In the genomic region with DNA sequence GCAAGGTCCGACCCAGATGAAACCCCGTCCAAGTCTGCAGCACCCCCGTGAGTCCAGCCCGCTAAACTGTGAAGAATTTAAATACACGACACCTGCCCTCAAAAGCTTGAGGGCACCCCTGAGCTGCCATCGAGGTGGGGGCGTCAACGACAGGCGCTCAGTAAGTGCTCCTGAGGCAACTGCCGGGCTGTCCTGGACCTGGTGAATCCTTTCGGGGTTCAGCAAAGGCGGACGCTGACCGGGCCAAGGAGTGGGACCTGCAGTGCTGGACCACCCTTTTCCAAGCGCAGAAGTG, we compare ENCODE assay signal across 8 cellular contexts. TPM values are rescaled to one million over a fixed set of nuclear protein-coding genes. Genes with fewer than 3 reads are reported as not detected.
DNase-seq lines count a peak whose midpoint lies in the region; ATAC-seq and TF ChIP-seq lines count a peak whose summit lies in the region.

No MANE protein-coding gene starts in this region.

- peaks cover 29% of the 10 kb centered on the region for H3K27me3 Mint-ChIP-seq in mesothelial cell of epicardium (ENCODE audit: low read depth)

- WGBS in HUES64 = 4% methylated on average over 15 of the region's 15 CpGs
- WGBS in mammary epithelial cell (ENCODE audit: low coverage, missing lambda C conversion rate) = 2% methylated on average over 9 of the region's 15 CpGs

- intact Hi-C loops in mammary epithelial cell (cut with micrococcal nuclease) = no loop called here

- no peaks in the 10 kb centered on the region for H4K20me1 ChIP-seq in mammary epithelial cell (ENCODE audit: insufficient read depth, low read length)

- peaks cover 23% of the 10 kb centered on the region for H3K79me2 ChIP-seq in mammary epithelial cell (ENCODE audit: insufficient read depth, low read length)

- H3K9me3 ChIP-seq in HUES64 (ENCODE audit: insufficient read depth, low read depth, low read length) (no peaks in the 10 kb centered on the region), mammary epithelial cell (replicated peaks; ENCODE audit: insufficient read depth, low read length) (no peaks in the 10 kb centered on the region)

- H2AFZ ChIP-seq in mammary epithelial cell (ENCODE audit: low read depth, low read length) = peak overlapping the region; percentile 95

- H3K27ac Mint-ChIP-seq in mesothelial cell of epicardium = peak overlapping the region; percentile 97

- dilution Hi-C loops in mammary epithelial cell (cut with HindIII; ENCODE audit: low sequenced_read_pairs) = no loop called here

- peak overlapping the region; percentile 88 for H3K9ac ChIP-seq in HUES64 (ENCODE audit: low read depth, low read length)
- H3K9ac ChIP-seq in mammary epithelial cell (ENCODE audit: insufficient read depth, low read length) = peak overlapping the region; percentile 82

- in situ Hi-C loops in mammary epithelial cell (cut with MboI; ENCODE audit: low sequenced_read_pairs in 2 of 2) = loop anchor here in 1 of 2 donors (25.0 kb wide), 1 partner anchor 573 kb away; the partner anchor contains the start of gene CHMP6

- CTCF ChIA-PET in mammary epithelial cell (lab: Charles Lee; ENCODE audit: low non-redundant PET) = interaction anchor here (0.6 to 0.8 kb wide), 2 partner anchors 209 to 332 kb away, joined by 5 to 7 read pairs; no protein-coding TSS in a partner anchor

- no peak for TF ChIP-seq CTCF in GM12875 (IDR thresholded peaks at IDR 0.05; ENCODE audit: borderline replicate concordance, insufficient read depth, low read depth, low read length)
- no peak for TF ChIP-seq CTCF in mammary epithelial cell (conservative IDR thresholded peaks at IDR 0.05 in 1 of 2, IDR thresholded peaks at IDR 0.05 in 1 of 2; ENCODE audit: extremely low read depth in 1 of 2, insufficient read depth in 1 of 2, low read depth in 1 of 2, low read length in 2 of 2)
- no peak for TF ChIP-seq CTCF in mesothelial cell of epicardium (IDR thresholded peaks at IDR 0.05; ENCODE audit: unreplicated experiment)

- DNase-seq in mammary epithelial cell = no peak
- no peak for DNase-seq in mesothelial cell of epicardium (ENCODE audit: low spot score in 2 of 2, unreplicated experiment in 2 of 2)
- DNase-seq in cerebellar cortex (ENCODE audit: low spot score) = no peak
- no peak for DNase-seq in activated effector memory CD4-positive, alpha-beta T cell treated with Interleukin-2 at 50 U/mL for 16 hours
- no peak for DNase-seq in stimulated activated CD4-positive, alpha-beta T cell treated with anti-CD3 and anti-CD28 coated beads, Interleukin-15, amount 100 ng/mL, for 24 hours

- H3K36me3 ChIP-seq in HUES64 (ENCODE audit: insufficient read depth, low read length) = peaks cover 14% of the 10 kb centered on the region; the same call in 1 of the 2 replicates
- no peaks in the 10 kb centered on the region for H3K36me3 ChIP-seq in mammary epithelial cell (ENCODE audit: insufficient read depth, low read length)

- H3K27ac ChIP-seq in HUES64 (ENCODE audit: low read depth, low read length) = no peak overlapping the region
- H3K27ac ChIP-seq in mammary epithelial cell (ENCODE audit: insufficient read depth, low read depth, low read length) = peak overlapping the region; percentile 96

- no TSS peak for BruUV-seq in mammary epithelial cell (replicated peaks; lab: Mats Ljungman, UMichigan)

- H3K4me3 ChIP-seq in GM12875 (ENCODE audit: low read depth, low read length) (peak overlapping the region; percentile 83), HUES64 (ENCODE audit: low read length) (peak overlapping the region; percentile 91), mammary epithelial cell (replicated peaks in 1 of 3; ENCODE audit: insufficient read depth in 1 of 3, low read depth in 2 of 3, low read length in 3 of 3) (peak overlapping the region; percentile 66 to 90 (median 69))

- peaks cover 9% of the 10 kb centered on the region for H3K36me3 Mint-ChIP-seq in mesothelial cell of epicardium

- H3K4me2 ChIP-seq in mammary epithelial cell (ENCODE audit: insufficient read depth, low read depth, low read length) = peak overlapping the region; percentile 92

- H3K4me1 Mint-ChIP-seq in mesothelial cell of epicardium = peaks cover 25% of the 10 kb centered on the region

- ATAC-seq in GM21367 (IDR thresholded peaks at IDR 0.05; ENCODE audit: unreplicated experiment) = no peak

- peak overlapping the region; percentile 90 for H3K4me3 Mint-ChIP-seq in mesothelial cell of epicardium

- H3K27me3 ChIP-seq in HUES64 (ENCODE audit: insufficient read depth, low read length) (peaks cover 40% of the 10 kb centered on the region), mammary epithelial cell (ENCODE audit: insufficient read depth, low read length) (no peaks in the 10 kb centered on the region)

- no peaks in the 10 kb centered on the region for H3K9me3 Mint-ChIP-seq in mesothelial cell of epicardium

- H3K4me1 ChIP-seq in HUES64 (ENCODE audit: insufficient read depth, low read length) (no peaks in the 10 kb centered on the region), mammary epithelial cell (ENCODE audit: insufficient read depth, low read length) (peaks cover 14% of the 10 kb centered on the region)

RNA-seq across cellular contexts. Expression of gene ENDOV, which starts 0.5 kb away (rescaled TPM):
- polyA plus RNA-seq in HUES64 (2013, experiment 1 of 2) = 8.4 TPM
- 12.9 TPM for polyA plus RNA-seq in HUES64 (2013, experiment 2 of 2)
- 10 to 100 TPM; 19.5 to 22.6 TPM for total RNA-seq in mammary epithelial cell
- 14.4 TPM for polyA plus RNA-seq in mammary epithelial cell
- polyA minus RNA-seq in mammary epithelial cell = 16.7 TPM
- 37.8 to 43.0 TPM (median 38.0 TPM) in 3 replicates for total RNA-seq in mesothelial cell of epicardium
